8 cellular contexts compared by ENCODE assay signal in the genomic region with DNA sequence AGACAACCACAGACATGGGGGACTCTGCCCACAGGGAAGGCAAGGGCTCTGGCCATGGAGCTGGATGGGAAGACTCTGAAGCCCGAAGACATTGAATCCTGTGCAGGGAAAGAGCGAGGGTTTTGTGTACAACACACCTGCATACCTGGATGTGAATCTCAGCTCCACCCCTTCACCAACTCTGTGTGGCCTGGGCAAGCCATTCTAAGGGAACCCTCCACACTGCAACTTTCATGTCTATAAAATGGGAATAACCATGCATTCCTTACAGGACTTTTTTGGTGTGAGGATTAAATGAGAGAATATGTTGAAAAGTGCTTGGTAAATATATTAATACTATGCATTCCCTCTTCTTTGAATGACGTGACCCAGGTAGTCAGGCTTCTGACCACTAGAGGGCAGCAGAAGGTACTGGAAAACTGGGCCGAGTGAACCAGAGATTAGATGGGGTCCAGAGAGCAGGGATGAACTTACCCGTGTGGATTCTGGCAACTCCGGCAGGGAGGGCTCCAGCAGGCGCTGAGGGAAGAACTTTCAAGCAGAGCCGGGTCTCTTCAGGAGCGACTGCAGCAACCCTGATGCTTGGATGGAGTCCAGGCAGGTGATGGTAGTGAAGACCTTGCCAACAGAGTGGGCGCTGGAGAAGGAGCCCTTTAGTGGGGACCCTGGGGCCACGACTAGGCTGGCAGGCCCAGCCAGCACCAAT. TPM values are rescaled to one million over a fixed set of nuclear protein-coding genes. Genes with fewer than 3 reads are reported as not detected.
A peak's percentile ranks its signal among the peaks of the same experiment; 100 is the strongest.
DNase-seq lines count a peak whose midpoint lies in the region; ATAC-seq and TF ChIP-seq lines count a peak whose summit lies in the region.

No MANE protein-coding gene starts in this region.

- intact Hi-C loops in PC-3 (cut with micrococcal nuclease) = loop anchor here (1.0 to 2.0 kb wide), 4 partner anchors 9 to 110 kb away; no protein-coding TSS in a partner anchor

- H3F3A ChIP-seq in PC-3 (ENCODE audit: low read length, unreplicated experiment) = no peaks in the 10 kb centered on the region
- no peaks in the 10 kb centered on the region for H3F3A ChIP-seq in neural cell (ENCODE audit: insufficient read depth, low read length, poor library complexity, severe bottlenecking)

- peak overlapping the region; percentile 99 for H3K27ac ChIP-seq in 22Rv1
- H3K27ac ChIP-seq in PC-3 (ENCODE audit: low read length) = peak overlapping the region; percentile 97
- H3K27ac ChIP-seq in neural cell (ENCODE audit: low read length) = no peak overlapping the region

- CTCF ChIA-PET in PC-3 (lab: Charles Lee) = interaction anchor here (1.4 kb wide), 1 partner anchor 109 kb away, joined by 5 read pairs; no protein-coding TSS in a partner anchor

- H4K20me1 ChIP-seq in PC-3 (ENCODE audit: low read length) (peaks cover 39% of the 10 kb centered on the region), neural cell (ENCODE audit: insufficient read depth) (no peaks in the 10 kb centered on the region)

- H3K27me3 ChIP-seq in PC-3 (ENCODE audit: low read length) (no peaks in the 10 kb centered on the region), neural cell (ENCODE audit: insufficient read depth, low read depth, low read length) (no peaks in the 10 kb centered on the region)

- H3K9ac ChIP-seq in PC-3 (ENCODE audit: low read length) (peak overlapping the region; percentile 85), neural cell (ENCODE audit: low read length) (no peak overlapping the region)

- in situ Hi-C loops in KBM-7 (cut with MboI; ENCODE audit: low pct_unique_long_range_greater_than_20kb, low sequenced_read_pairs) = loop anchor here (10.0 kb wide), 1 partner anchor 115 kb away; a partner anchor contains a TSS

- H2AFZ ChIP-seq in PC-3 (ENCODE audit: low read length) (no peak overlapping the region), neural cell (ENCODE audit: low read depth, low read length) (no peak overlapping the region)

- H3K9me3 ChIP-seq in PC-3 (ENCODE audit: low read length) (no peaks in the 10 kb centered on the region), neural cell (ENCODE audit: low read length) (no peaks in the 10 kb centered on the region)

- POLR2A ChIA-PET in PC-3 (lab: Charles Lee; ENCODE audit: unreplicated experiment) = interaction anchor here (0.6 to 2.5 kb wide), 8 partner anchors 14 to 109 kb away, joined by 3 to 20 read pairs (median 8); no protein-coding TSS in a partner anchor

- peaks cover 70% of the 10 kb centered on the region for H3K4me1 ChIP-seq in PC-3 (ENCODE audit: insufficient read depth, low read length)

- DNase-seq in KBM-7 = peak; percentile 69
- peak; percentile 89 for DNase-seq in PC-3
- peak; percentile 28 for DNase-seq in activated T-helper 1 cell treated with Interleukin-2 at 50 U/mL for 16 hours (ENCODE audit: low read depth)
- DNase-seq in fibroblast of pulmonary artery (ENCODE audit: low read depth) = peak; percentile 82
- peak; percentile 62 for DNase-seq in stromal cell of bone marrow (ENCODE audit: low read depth)

- H3K4me3 ChIP-seq in PC-3 (ENCODE audit: low read length) (peak overlapping the region; percentile 95), fibroblast of pulmonary artery (replicated peaks; ENCODE audit: low read depth, low read length) (no peak overlapping the region), neural cell (ENCODE audit: low read length) (no peak overlapping the region)

- peak; percentile 83 for TF ChIP-seq RAD21 in neural cell (conservative IDR thresholded peaks at IDR 0.05)

- H3K9me2 ChIP-seq in PC-3 (replicated peaks; ENCODE audit: low read length) (no peaks in the 10 kb centered on the region), neural cell (ENCODE audit: insufficient read depth, low read length) (no peaks in the 10 kb centered on the region)

- peak overlapping the region; percentile 98 for H3K4me2 ChIP-seq in PC-3 (ENCODE audit: low read length)
- H3K4me2 ChIP-seq in neural cell (ENCODE audit: low read length) = no peak overlapping the region

- no peak for TF ChIP-seq EP300 in neural cell (conservative IDR thresholded peaks at IDR 0.05; ENCODE audit: poor library complexity, severe bottlenecking)

- no TSS peak for BruUV-seq in PC-3 (replicated peaks; lab: Mats Ljungman, UMichigan)

- peak; percentile 99 for TF ChIP-seq CTCF in 22Rv1 (IDR thresholded peaks at IDR 0.05)
- TF ChIP-seq CTCF in PC-3 (conservative IDR thresholded peaks at IDR 0.05; ENCODE audit: low read depth, low read length) = peak; percentile 85
- peak; percentile 91 for TF ChIP-seq CTCF in fibroblast of pulmonary artery (IDR thresholded peaks at IDR 0.05; ENCODE audit: low read length, missing control alignments)
- TF ChIP-seq CTCF in neural cell (IDR thresholded peaks at IDR 0.05; ENCODE audit: poor library complexity, severe bottlenecking) = peak; percentile 92

- H3K36me3 ChIP-seq in PC-3 (ENCODE audit: low read depth, low read length) (peaks cover 34% of the 10 kb centered on the region), neural cell (ENCODE audit: insufficient read depth, low read length) (no peaks in the 10 kb centered on the region)

- peaks cover 48% of the 10 kb centered on the region for H3K79me2 ChIP-seq in PC-3 (ENCODE audit: low read length)
- no peaks in the 10 kb centered on the region for H3K79me2 ChIP-seq in neural cell (replicated peaks; ENCODE audit: insufficient read depth, low read length)

- peak; percentile 47 for ATAC-seq in GM18511 (IDR thresholded peaks at IDR 0.05; ENCODE audit: unreplicated experiment)
- peak; percentile 44 for ATAC-seq in PC-3

TF ChIP-seq in neural cell, 6 proteins besides CTCF, POLR2A, EP300 and RAD21:
- TF ChIP-seq SMC3 (conservative IDR thresholded peaks at IDR 0.05; ENCODE audit: poor library complexity) = peak; percentile 88
- no peak for TF ChIP-seq MXI1 (conservative IDR thresholded peaks at IDR 0.05; ENCODE audit: poor library complexity, severe bottlenecking)

RNA-seq across cellular contexts. Expression of a gene that starts 0.9 kb away (rescaled TPM):
- 399 and 460 TPM in 2 replicates for total RNA-seq in PC-3 (2014; rRNA removed)
- 0.22 and 0.26 TPM in 2 replicates for polyA plus RNA-seq in neural cell
- polyA minus RNA-seq in neural cell = 0.35 and 1.7 TPM in 2 replicates

RNA-seq across cellular contexts. Expression of a gene that starts 27.0 kb away (rescaled TPM):
- 64.7 and 74.8 TPM in 2 replicates for total RNA-seq in PC-3 (2014; rRNA removed)
- 33.1 and 44.7 TPM in 2 replicates for polyA plus RNA-seq in neural cell
- 20.8 and 30.2 TPM in 2 replicates for polyA minus RNA-seq in neural cell

RNA-seq across cellular contexts. Expression of a gene that starts 54.2 kb away (rescaled TPM):
- 50.9 and 57.7 TPM in 2 replicates for total RNA-seq in PC-3 (2014; rRNA removed)
- polyA plus RNA-seq in neural cell = 91.7 and 107 TPM in 2 replicates
- 36.5 and 44.3 TPM in 2 replicates for polyA minus RNA-seq in neural cell

Comparison
In these comparisons a context has a peak if more than half of its experiments do, and no peak if none do; other contexts are left out.
1. DNase-seq: peak in every context shown above with its lines; median percentile 89 in PC-3; 82 in fibroblast of pulmonary artery; 69 in KBM-7; 62 in stromal cell of bone marrow; 28 in activated T-helper 1 cell treated with Interleukin-2 at 50 U/mL for 16 hours.